In genomic region chr6:138464085-138464484, GRCh38 we compare ENCODE assay signal across 27 cellular contexts.
"Had no signal": no experiment of that assay in that cellular context is flagged by ENCODE, and none has a peak within 500 bp of the region (broad histone marks: within the 10 kb centered on the region; RNA-seq: fewer than 3 reads in every experiment).

No MANE protein-coding gene starts in this region.

- H3K4me2 ChIP-seq: SK-N-SH had no signal

- H3K27ac Mint-ChIP-seq: activated CD4-positive, alpha-beta memory T cell treated with anti-CD3 and anti-CD28 coated beads, Interleukin-2, amount 10 ng/mL, durations not matched to agents 7 days and 5 days; activated naive CD8-positive, alpha-beta T cell treated with anti-CD3 and anti-CD28 coated beads, Interleukin-2, amount 10 ng/mL, durations not matched to agents 7 days and 5 days; activated T-helper 17 cell treated with anti-CD3 and anti-CD28 coated beads, Interleukin-2, amount 50 U/mL, for 72 hours had no signal

- H3K27me3 Mint-ChIP-seq: activated CD4-positive, alpha-beta memory T cell treated with anti-CD3 and anti-CD28 coated beads, Interleukin-2, amount 10 ng/mL, durations not matched to agents 7 days and 5 days; activated naive CD8-positive, alpha-beta T cell treated with anti-CD3 and anti-CD28 coated beads, Interleukin-2, amount 10 ng/mL, durations not matched to agents 7 days and 5 days; activated T-helper 17 cell treated with anti-CD3 and anti-CD28 coated beads, Interleukin-2, amount 50 U/mL, for 72 hours had no signal

- H3K4me1 ChIP-seq: adrenal gland, SJCRH30 had no signal

- H3K36me3 ChIP-seq: SJCRH30 had no signal

- H3K27me3 ChIP-seq: adrenal gland, SJCRH30 had no signal

- H3K27ac ChIP-seq: adrenal gland, SJCRH30, VCaP had no signal

- H3K9ac ChIP-seq: SK-N-SH had no signal

- H3K4me3 Mint-ChIP-seq: activated CD4-positive, alpha-beta memory T cell treated with anti-CD3 and anti-CD28 coated beads, Interleukin-2, amount 10 ng/mL, durations not matched to agents 7 days and 5 days; activated naive CD8-positive, alpha-beta T cell treated with anti-CD3 and anti-CD28 coated beads, Interleukin-2, amount 10 ng/mL, durations not matched to agents 7 days and 5 days; activated T-helper 17 cell treated with anti-CD3 and anti-CD28 coated beads, Interleukin-2, amount 50 U/mL, for 72 hours; central memory CD8-positive, alpha-beta T cell had no signal

- H3K9me3 ChIP-seq: adrenal gland, SJCRH30, SK-N-SH had no signal

- H3K9me2 ChIP-seq: SK-N-SH had no signal

- H3K4me3 ChIP-seq: adrenal gland, SJCRH30 had no signal

- H3K36me3 Mint-ChIP-seq: activated naive CD8-positive, alpha-beta T cell treated with anti-CD3 and anti-CD28 coated beads, Interleukin-2, amount 10 ng/mL, durations not matched to agents 7 days and 5 days had no signal

- DNase-seq: activated CD4-positive, alpha-beta memory T cell treated with anti-CD3 and anti-CD28 coated beads, Interleukin-2, amount 10 ng/mL, durations not matched to agents 7 days and 5 days; activated CD4-positive, alpha-beta T cell treated with anti-CD3 and anti-CD28 coated beads, Interleukin-2, amount 50 U/mL, for 1 hour; activated CD4-positive, CD25-positive, alpha-beta regulatory T cell; activated gamma-delta T cell treated with Interleukin-2 at 50 U/mL for 16 hours; activated naive CD4-positive, alpha-beta T cell treated with anti-CD3 and anti-CD28 coated beads, Interleukin-2, amount 50 U/mL, for 16 hours; activated naive CD8-positive, alpha-beta T cell treated with anti-CD3 and anti-CD28 coated beads, Interleukin-2, amount 10 ng/mL, durations not matched to agents 7 days and 5 days; activated T-cell treated with anti-CD3 and anti-CD28 coated beads for 4 hours; activated T-cell treated with anti-CD3 and anti-CD28 coated beads, Interleukin-2, amount 50 U/mL, for 48 hours; adrenal gland; anterior cingulate cortex; KG1; NCI-H1048; NCI-H187 treated with DMSO at 0.1 percent for 48 hours; NCI-H2081 treated with DMSO at 0.1 percent for 48 hours; NCI-H2171; NCI-H2227 treated with DMSO at 0.1 percent for 48 hours; NK-92 treated with Interleukin-12 subunit alpha and Interleukin-12 subunit beta, amount 100 ng/mL, for 24 hours; OCI-M1; SJCRH30; SK-N-SH; T-helper 1 cell had no signal

- H3K9me3 Mint-ChIP-seq: activated T-helper 17 cell treated with anti-CD3 and anti-CD28 coated beads, Interleukin-2, amount 50 U/mL, for 72 hours had no signal

- H3K4me1 Mint-ChIP-seq: central memory CD8-positive, alpha-beta T cell had no signal

- FAIRE-seq: bronchial epithelial cell, RCC 7860 had no signal

- ATAC-seq: Right ventricle myocardium inferior had no signal
